9 cellular contexts compared by ENCODE assay signal in the genomic region with DNA sequence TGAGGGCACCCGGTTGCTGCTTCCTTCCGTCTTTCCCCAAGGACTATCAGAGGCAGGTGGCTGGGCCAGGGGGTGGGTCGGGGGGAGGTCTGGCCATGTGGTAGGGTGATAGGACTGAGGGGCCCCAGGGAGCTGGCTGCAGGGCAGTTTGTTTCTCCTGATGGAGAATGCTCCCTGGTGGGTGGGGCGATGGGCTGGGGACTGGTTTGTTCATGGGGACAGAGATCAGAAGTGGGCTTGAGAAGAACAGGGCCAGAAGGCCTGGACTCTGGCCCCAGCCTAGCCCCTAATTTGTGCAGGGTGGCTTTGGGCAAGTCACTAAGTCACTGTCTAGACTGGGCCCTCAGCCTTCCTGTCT.
DNase-seq lines count a peak whose midpoint lies in the region; ATAC-seq and TF ChIP-seq lines count a peak whose summit lies in the region.
"Had no signal": no experiment of that assay in that cellular context is flagged by ENCODE, and none has a peak within 500 bp of the region (broad histone marks: within the 10 kb centered on the region; RNA-seq: fewer than 3 reads in every experiment).

No MANE protein-coding gene starts in this region.

- no peak overlapping the region for H2BK120ac ChIP-seq in trophoblast cell (ENCODE audit: insufficient read depth, low read length, poor library complexity)

- H3K27ac Mint-ChIP-seq in CD8-positive, alpha-beta T cell = peak overlapping the region; percentile 94

- peaks cover 31% of the 10 kb centered on the region for H3K36me3 Mint-ChIP-seq in CD8-positive, alpha-beta T cell

- H3K18ac ChIP-seq in trophoblast cell (ENCODE audit: low read length) = peak overlapping the region; percentile 85

- H3K27me3 Mint-ChIP-seq in CD8-positive, alpha-beta T cell (ENCODE audit: low read depth) = no peaks in the 10 kb centered on the region

- CTCF ChIA-PET in CD8-positive, alpha-beta T cell (lab: Charles Lee) = interaction anchor here (1.1 to 15.1 kb wide), 6 partner anchors 52 to 306 kb away, joined by 3 to 267 read pairs (median 14); a partner anchor contains a TSS
- CTCF ChIA-PET in PC-9 (lab: Charles Lee) = no interaction called here

- H2AFZ ChIP-seq in PC-9 (no peak overlapping the region), trophoblast cell (ENCODE audit: insufficient read depth, low read length, poor library complexity) (peak overlapping the region; percentile 48)
- H2AFZ ChIP-seq: parathyroid adenoma had no signal

- H3K14ac ChIP-seq in trophoblast cell (ENCODE audit: low read length) = peak overlapping the region; percentile 61

- H4K20me1 ChIP-seq in PC-9 (ENCODE audit: insufficient read depth) = no peaks in the 10 kb centered on the region

- no peaks in the 10 kb centered on the region for H3K27me3 ChIP-seq in CD8-positive, alpha-beta T cell (ENCODE audit: insufficient read depth, low read length)
- H3K27me3 ChIP-seq in PC-9 (ENCODE audit: insufficient read depth, low read depth) (no peaks in the 10 kb centered on the region), esophagus muscularis mucosa (no peaks in the 10 kb centered on the region), trophoblast cell (ENCODE audit: insufficient read depth, low read length) (no peaks in the 10 kb centered on the region)

- no peak overlapping the region for H3K9ac ChIP-seq in trophoblast cell (ENCODE audit: low read length)
- H3K9ac ChIP-seq: parathyroid adenoma had no signal

- H4K8ac ChIP-seq in trophoblast cell (ENCODE audit: low read depth, low read length) = no peak overlapping the region

- no peak overlapping the region for H4K12ac ChIP-seq in trophoblast cell (ENCODE audit: low read depth, low read length)

- H3K4me3 Mint-ChIP-seq in CD8-positive, alpha-beta T cell = peak overlapping the region; percentile 79

- BruUV-seq in PC-9 (replicated peaks; lab: Mats Ljungman, UMichigan) = no TSS peak

- H3F3A ChIP-seq in PC-9 (ENCODE audit: insufficient read depth, low read depth) = peaks cover 42% of the 10 kb centered on the region

- no peaks in the 10 kb centered on the region for H3K9me3 ChIP-seq in CD8-positive, alpha-beta T cell (ENCODE audit: low read length)
- H3K9me3 ChIP-seq in PC-9 (ENCODE audit: insufficient read depth, low read depth) = no peaks in the 10 kb centered on the region
- no peaks in the 10 kb centered on the region for H3K9me3 ChIP-seq in esophagus muscularis mucosa
- no peaks in the 10 kb centered on the region for H3K9me3 ChIP-seq in trophoblast cell (ENCODE audit: insufficient read depth, low read depth, low read length)

- H3K27ac ChIP-seq in CD8-positive, alpha-beta T cell (ENCODE audit: low read depth, low read length) = peak overlapping the region; percentile 46
- H3K27ac ChIP-seq in PC-9 (peak overlapping the region; percentile 93), esophagus muscularis mucosa (replicated peaks in 1 of 4) (peak overlapping the region; percentile 75 to 79 (median 78)), trophoblast cell (ENCODE audit: low read depth, low read length) (no peak overlapping the region)
- H3K27ac ChIP-seq: parathyroid adenoma had no signal

- H3K4me3 ChIP-seq in CD8-positive, alpha-beta T cell (ENCODE audit: low read depth, low read length) = peak overlapping the region; percentile 45
- H3K4me3 ChIP-seq in PC-9 (peak overlapping the region; percentile 38; the same call in 1 of the 2 replicates), esophagus muscularis mucosa (peak overlapping the region in 2 of 4 donors; percentile 5 to 23), trophoblast cell (ENCODE audit: low read depth, low read length) (no peak overlapping the region)

- DNase-seq in CD8-positive, alpha-beta T cell = no peak
- no peak for DNase-seq in PC-9
- no peak for DNase-seq in esophagus muscularis mucosa (ENCODE audit: extremely low spot score)
- DNase-seq in trophoblast cell = no peak
- no peak for DNase-seq in NCI-H526 treated with DMSO at 0.1 percent for 48 hours (lab: John Stamatoyannopoulos, UW)
- DNase-seq in NCI-H345 treated with DMSO at 0.1 percent for 48 hours (lab: John Stamatoyannopoulos, UW; ENCODE audit: unreplicated experiment) = no peak
- no peak for DNase-seq in mesenteric fat pad (ENCODE audit: low spot score)

- H3K4me2 ChIP-seq in PC-9 (peak overlapping the region; percentile 87), trophoblast cell (ENCODE audit: low read length) (no peak overlapping the region)

- H2BK12ac ChIP-seq in trophoblast cell (ENCODE audit: low read length) = peak overlapping the region; percentile 70

- no peak overlapping the region for H3K23ac ChIP-seq in trophoblast cell (ENCODE audit: low read length)

- H3K4me1 Mint-ChIP-seq in CD8-positive, alpha-beta T cell (ENCODE audit: low read depth) = peaks cover 81% of the 10 kb centered on the region

- H2AK5ac ChIP-seq in trophoblast cell (ENCODE audit: low read length) = no peak overlapping the region

- intact Hi-C loops in CD8-positive, alpha-beta T cell (cut with DNase I, micrococcal nuclease) = loop anchor here in 1 of 2 experiments (5.0 kb wide), 3 partner anchors 34 to 429 kb away; a partner anchor contains a TSS
- intact Hi-C loops in PC-9 (cut with micrococcal nuclease; ENCODE audit: unreplicated experiment) (loop anchor here (1.0 to 5.0 kb wide), 6 partner anchors 33 to 359 kb away; a partner anchor contains a TSS), esophagus muscularis mucosa (cut with DNase I) (no loop called here)

- H3K9me3 Mint-ChIP-seq in CD8-positive, alpha-beta T cell = no peaks in the 10 kb centered on the region

- ATAC-seq in CD8-positive, alpha-beta T cell = no peak
- ATAC-seq in HG03521 (IDR thresholded peaks at IDR 0.05; ENCODE audit: unreplicated experiment) = no peak

- H2BK5ac ChIP-seq in trophoblast cell (ENCODE audit: low read depth, low read length, poor library complexity) = peak overlapping the region; percentile 15

- no peak for TF ChIP-seq CTCF in CD8-positive, alpha-beta T cell (IDR thresholded peaks at IDR 0.05)
- no peak for TF ChIP-seq CTCF in PC-9 (conservative IDR thresholded peaks at IDR 0.05)
- no peak for TF ChIP-seq CTCF in esophagus muscularis mucosa (IDR thresholded peaks at IDR 0.05)

- peaks cover 14% of the 10 kb centered on the region for H3K79me1 ChIP-seq in trophoblast cell (ENCODE audit: low read length)

- peaks cover 1% of the 10 kb centered on the region for H3K36me3 ChIP-seq in CD8-positive, alpha-beta T cell (ENCODE audit: insufficient read depth, low read length)
- peaks cover 13% of the 10 kb centered on the region; the same call in 1 of the 2 replicates for H3K36me3 ChIP-seq in PC-9 (ENCODE audit: low read depth)
- H3K36me3 ChIP-seq in esophagus muscularis mucosa = peaks cover 12 to 27% (median 22%) of the 10 kb centered on the region in 4 donors
- H3K36me3 ChIP-seq in trophoblast cell (ENCODE audit: control insufficient read depth in 1 of 2, insufficient read depth in 2 of 2, low read length in 2 of 2) = peaks cover 26 to 33% of the 10 kb centered on the region in 2 experiments

- POLR2A ChIA-PET in CD8-positive, alpha-beta T cell (lab: Charles Lee) = interaction anchor here (0.7 to 3.1 kb wide), 4 partner anchors 8 to 179 kb away, joined by 3 to 19 read pairs (median 5); a partner anchor contains a TSS
- POLR2A ChIA-PET in PC-9 (lab: Charles Lee; ENCODE audit: unreplicated experiment) = no interaction called here

- H3K9me2 ChIP-seq in PC-9 (ENCODE audit: insufficient read depth) = no peaks in the 10 kb centered on the region

- no peak overlapping the region for H3K4ac ChIP-seq in trophoblast cell (ENCODE audit: low read depth, low read length)

- H4K91ac ChIP-seq in trophoblast cell (ENCODE audit: low read depth, low read length) = peak overlapping the region; percentile 60

- H3K4me1 ChIP-seq in CD8-positive, alpha-beta T cell (ENCODE audit: insufficient read depth, low read length) = peaks cover 53% of the 10 kb centered on the region
- peaks cover 66% of the 10 kb centered on the region for H3K4me1 ChIP-seq in PC-9 (replicated peaks; ENCODE audit: insufficient read depth)
- H3K4me1 ChIP-seq in esophagus muscularis mucosa = peaks cover 71 to 78% (median 73%) of the 10 kb centered on the region in 4 donors
- H3K4me1 ChIP-seq in trophoblast cell (ENCODE audit: control insufficient read depth in 1 of 2, insufficient read depth in 2 of 2, low read length in 2 of 2) = peaks cover 27 to 35% of the 10 kb centered on the region in 2 experiments
- H3K4me1 ChIP-seq: parathyroid adenoma had no signal

- no peak for TF ChIP-seq POLR2A in esophagus muscularis mucosa (IDR thresholded peaks at IDR 0.05; ENCODE audit: low read depth)

- H3K79me2 ChIP-seq in PC-9 (ENCODE audit: low read depth) = peaks cover 7% of the 10 kb centered on the region
- H3K79me2 ChIP-seq in trophoblast cell (ENCODE audit: control insufficient read depth, insufficient read depth, low read length, poor library complexity) = peaks cover 2% of the 10 kb centered on the region
- H3K79me2 ChIP-seq: parathyroid adenoma had no signal

- TF ChIP-seq EP300 in esophagus muscularis mucosa (IDR thresholded peaks at IDR 0.05) = no peak

- 80% methylated on average over 4 of the region's 4 CpGs for WGBS in esophagus muscularis mucosa
- no CpG with 5 or more reads among the region's 4 CpGs for WGBS in trophoblast cell (ENCODE audit: extremely low coverage, insufficient coverage, insufficient read length)
